Comparison of ENCODE assay signal across 1 cellular context in the genomic region with DNA sequence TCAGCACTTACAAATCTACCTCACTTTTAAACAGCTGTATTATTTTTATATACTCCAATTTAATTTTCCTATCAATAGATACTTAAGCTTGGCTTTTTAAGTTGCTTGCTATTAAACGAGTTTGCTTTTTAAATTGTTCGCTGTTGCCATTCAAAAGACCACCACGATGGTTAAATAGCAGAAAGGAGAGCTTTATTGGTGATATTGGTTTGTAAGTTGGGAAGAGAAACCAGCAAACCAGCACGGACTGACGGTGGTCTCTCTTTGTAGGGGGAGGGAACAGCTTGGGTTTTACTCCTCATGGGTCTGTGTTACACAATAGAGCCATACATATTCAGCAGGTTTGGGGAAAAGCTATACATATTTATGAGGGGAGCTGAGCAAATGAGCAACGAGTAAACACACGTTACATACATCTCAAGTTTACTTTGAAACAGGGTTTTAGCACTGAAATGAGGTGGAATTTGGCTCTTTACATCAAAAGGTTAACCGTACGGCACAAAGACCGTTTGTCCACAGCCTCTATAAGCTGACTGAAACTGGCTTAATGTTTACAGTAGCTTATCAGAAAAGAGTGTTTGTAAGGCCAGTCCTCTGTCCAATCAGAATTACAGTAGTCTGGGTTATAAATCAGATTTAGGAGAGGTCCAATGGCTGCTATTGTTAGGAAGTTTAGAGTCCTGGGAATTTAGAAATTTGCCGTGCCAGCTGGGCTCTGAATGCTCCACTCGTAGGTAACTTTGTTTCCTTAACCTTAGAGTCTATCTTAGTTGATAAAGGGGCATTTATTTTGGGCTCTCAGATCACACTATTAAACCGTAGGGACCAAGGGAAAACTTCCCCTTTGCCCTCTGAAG.
TF ChIP-seq lines count a peak whose summit lies in the region.

No MANE protein-coding gene starts in this region.

TF ChIP-seq in HepG2, 621 proteins besides CTCF, POLR2A, EP300 and RAD21 (continued from another document and continues in another):
- TF ChIP-seq FOXK2 (IDR thresholded peaks at IDR 0.05) (peak; percentile 97), SNAI1 (CRISPR knock-in tag; IDR thresholded peaks at IDR 0.05; ENCODE audit: borderline replicate concordance) (no peak), GATAD2A (CRISPR knock-in tag; IDR thresholded peaks at IDR 0.05) (peak; percentile 96), FOXA1 (IDR thresholded peaks at IDR 0.05) (peak; percentile 98), FOXA1 (CRISPR knock-in tag; IDR thresholded peaks at IDR 0.05) (peak; percentile 100), NR2C2 (CRISPR knock-in tag; IDR thresholded peaks at IDR 0.05; ENCODE audit: borderline replicate concordance) (peak; percentile 85; the same call in 1 of the 2 replicates), ZNF432 (CRISPR knock-in tag; IDR thresholded peaks at IDR 0.05; ENCODE audit: borderline replicate concordance) (no peak), MTF1 (CRISPR knock-in tag; IDR thresholded peaks at IDR 0.05) (no peak), ARID2 (CRISPR knock-in tag; IDR thresholded peaks at IDR 0.05; ENCODE audit: borderline replicate concordance) (no peak), ZKSCAN5 (CRISPR knock-in tag; IDR thresholded peaks at IDR 0.05) (no peak), EEA1 (CRISPR knock-in tag; IDR thresholded peaks at IDR 0.05; ENCODE audit: borderline replicate concordance) (no peak), REL (CRISPR knock-in tag; conservative IDR thresholded peaks at IDR 0.05) (no peak), ZNF274 (CRISPR knock-in tag; IDR thresholded peaks at IDR 0.05) (no peak), GTF2F1 (IDR thresholded peaks at IDR 0.05; ENCODE audit: low read length) (no peak), ZZZ3 (CRISPR knock-in tag; IDR thresholded peaks at IDR 0.05; ENCODE audit: borderline replicate concordance) (no peak), NFYC (CRISPR knock-in tag; IDR thresholded peaks at IDR 0.05) (peak; percentile 79), RXRA (CRISPR knock-in tag; IDR thresholded peaks at IDR 0.05) (no peak; the same call in 1 of the 2 replicates), DR1 (CRISPR knock-in tag; IDR thresholded peaks at IDR 0.05) (no peak; the same call in 1 of the 2 replicates), MAF1 (CRISPR knock-in tag; IDR thresholded peaks at IDR 0.05; ENCODE audit: borderline replicate concordance) (no peak), TBP (CRISPR knock-in tag; IDR thresholded peaks at IDR 0.05) (no peak), ZNF589 (CRISPR knock-in tag; conservative IDR thresholded peaks at IDR 0.05) (peak; percentile 85), KMT2A (CRISPR knock-in tag; IDR thresholded peaks at IDR 0.05) (peak; percentile 84), NR2F2 (IDR thresholded peaks at IDR 0.05; ENCODE audit: borderline replicate concordance, low read depth) (peak; percentile 97), U2AF2 (IDR thresholded peaks at IDR 0.05; ENCODE audit: low read depth, low read length) (no peak), SIX4 (CRISPR knock-in tag; IDR thresholded peaks at IDR 0.05) (peak; percentile 81), DNMT1 (CRISPR knock-in tag; IDR thresholded peaks at IDR 0.05) (no peak), NCOA1 (CRISPR knock-in tag; IDR thresholded peaks at IDR 0.05) (no peak)
- TF ChIP-seq, protein P1, sequence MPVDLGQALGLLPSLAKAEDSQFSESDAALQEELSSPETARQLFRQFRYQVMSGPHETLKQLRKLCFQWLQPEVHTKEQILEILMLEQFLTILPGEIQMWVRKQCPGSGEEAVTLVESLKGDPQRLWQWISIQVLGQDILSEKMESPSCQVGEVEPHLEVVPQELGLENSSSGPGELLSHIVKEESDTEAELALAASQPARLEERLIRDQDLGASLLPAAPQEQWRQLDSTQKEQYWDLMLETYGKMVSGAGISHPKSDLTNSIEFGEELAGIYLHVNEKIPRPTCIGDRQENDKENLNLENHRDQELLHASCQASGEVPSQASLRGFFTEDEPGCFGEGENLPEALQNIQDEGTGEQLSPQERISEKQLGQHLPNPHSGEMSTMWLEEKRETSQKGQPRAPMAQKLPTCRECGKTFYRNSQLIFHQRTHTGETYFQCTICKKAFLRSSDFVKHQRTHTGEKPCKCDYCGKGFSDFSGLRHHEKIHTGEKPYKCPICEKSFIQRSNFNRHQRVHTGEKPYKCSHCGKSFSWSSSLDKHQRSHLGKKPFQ (CRISPR knock-in tag; IDR thresholded peaks at IDR 0.05; ENCODE audit: insufficient replicate concordance), result peak; percentile 64
- TF ChIP-seq, protein P2, sequence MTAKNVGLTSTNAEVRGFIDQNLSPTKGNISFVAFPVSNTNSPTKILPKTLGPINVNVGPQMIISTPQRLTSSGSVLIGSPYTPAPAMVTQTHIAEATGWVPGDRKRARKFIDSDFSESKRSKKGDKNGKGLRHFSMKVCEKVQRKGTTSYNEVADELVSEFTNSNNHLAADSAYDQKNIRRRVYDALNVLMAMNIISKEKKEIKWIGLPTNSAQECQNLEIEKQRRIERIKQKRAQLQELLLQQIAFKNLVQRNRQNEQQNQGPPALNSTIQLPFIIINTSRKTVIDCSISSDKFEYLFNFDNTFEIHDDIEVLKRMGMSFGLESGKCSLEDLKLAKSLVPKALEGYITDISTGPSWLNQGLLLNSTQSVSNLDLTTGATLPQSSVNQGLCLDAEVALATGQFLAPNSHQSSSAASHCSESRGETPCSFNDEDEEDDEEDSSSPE (CRISPR knock-in tag; IDR thresholded peaks at IDR 0.05), result peak; percentile 57
- TF ChIP-seq, protein P3, sequence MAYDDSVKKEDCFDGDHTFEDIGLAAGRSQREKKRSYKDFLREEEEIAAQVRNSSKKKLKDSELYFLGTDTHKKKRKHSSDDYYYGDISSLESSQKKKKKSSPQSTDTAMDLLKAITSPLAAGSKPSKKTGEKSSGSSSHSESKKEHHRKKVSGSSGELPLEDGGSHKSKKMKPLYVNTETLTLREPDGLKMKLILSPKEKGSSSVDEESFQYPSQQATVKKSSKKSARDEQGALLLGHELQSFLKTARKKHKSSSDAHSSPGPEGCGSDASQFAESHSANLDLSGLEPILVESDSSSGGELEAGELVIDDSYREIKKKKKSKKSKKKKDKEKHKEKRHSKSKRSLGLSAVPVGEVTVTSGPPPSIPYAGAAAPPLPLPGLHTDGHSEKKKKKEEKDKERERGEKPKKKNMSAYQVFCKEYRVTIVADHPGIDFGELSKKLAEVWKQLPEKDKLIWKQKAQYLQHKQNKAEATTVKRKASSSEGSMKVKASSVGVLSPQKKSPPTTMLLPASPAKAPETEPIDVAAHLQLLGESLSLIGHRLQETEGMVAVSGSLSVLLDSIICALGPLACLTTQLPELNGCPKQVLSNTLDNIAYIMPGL (CRISPR knock-in tag; IDR thresholded peaks at IDR 0.05; ENCODE audit: borderline replicate concordance in 1 of 2, low read depth in 1 of 2), result peak; percentile 48 to 51; a peak in 2 of 4 replicates
- TF ChIP-seq, protein P4, sequence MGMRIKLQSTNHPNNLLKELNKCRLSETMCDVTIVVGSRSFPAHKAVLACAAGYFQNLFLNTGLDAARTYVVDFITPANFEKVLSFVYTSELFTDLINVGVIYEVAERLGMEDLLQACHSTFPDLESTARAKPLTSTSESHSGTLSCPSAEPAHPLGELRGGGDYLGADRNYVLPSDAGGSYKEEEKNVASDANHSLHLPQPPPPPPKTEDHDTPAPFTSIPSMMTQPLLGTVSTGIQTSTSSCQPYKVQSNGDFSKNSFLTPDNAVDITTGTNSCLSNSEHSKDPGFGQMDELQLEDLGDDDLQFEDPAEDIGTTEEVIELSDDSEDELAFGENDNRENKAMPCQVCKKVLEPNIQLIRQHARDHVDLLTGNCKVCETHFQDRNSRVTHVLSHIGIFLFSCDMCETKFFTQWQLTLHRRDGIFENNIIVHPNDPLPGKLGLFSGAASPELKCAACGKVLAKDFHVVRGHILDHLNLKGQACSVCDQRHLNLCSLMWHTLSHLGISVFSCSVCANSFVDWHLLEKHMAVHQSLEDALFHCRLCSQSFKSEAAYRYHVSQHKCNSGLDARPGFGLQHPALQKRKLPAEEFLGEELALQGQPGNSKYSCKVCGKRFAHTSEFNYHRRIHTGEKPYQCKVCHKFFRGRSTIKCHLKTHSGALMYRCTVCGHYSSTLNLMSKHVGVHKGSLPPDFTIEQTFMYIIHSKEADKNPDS (CRISPR knock-in tag; IDR thresholded peaks at IDR 0.05), result no peak
- TF ChIP-seq, protein P5, sequence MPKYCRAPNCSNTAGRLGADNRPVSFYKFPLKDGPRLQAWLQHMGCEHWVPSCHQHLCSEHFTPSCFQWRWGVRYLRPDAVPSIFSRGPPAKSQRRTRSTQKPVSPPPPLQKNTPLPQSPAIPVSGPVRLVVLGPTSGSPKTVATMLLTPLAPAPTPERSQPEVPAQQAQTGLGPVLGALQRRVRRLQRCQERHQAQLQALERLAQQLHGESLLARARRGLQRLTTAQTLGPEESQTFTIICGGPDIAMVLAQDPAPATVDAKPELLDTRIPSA (CRISPR knock-in tag; IDR thresholded peaks at IDR 0.05; ENCODE audit: borderline replicate concordance), result no peak
- TF ChIP-seq, protein P6, sequence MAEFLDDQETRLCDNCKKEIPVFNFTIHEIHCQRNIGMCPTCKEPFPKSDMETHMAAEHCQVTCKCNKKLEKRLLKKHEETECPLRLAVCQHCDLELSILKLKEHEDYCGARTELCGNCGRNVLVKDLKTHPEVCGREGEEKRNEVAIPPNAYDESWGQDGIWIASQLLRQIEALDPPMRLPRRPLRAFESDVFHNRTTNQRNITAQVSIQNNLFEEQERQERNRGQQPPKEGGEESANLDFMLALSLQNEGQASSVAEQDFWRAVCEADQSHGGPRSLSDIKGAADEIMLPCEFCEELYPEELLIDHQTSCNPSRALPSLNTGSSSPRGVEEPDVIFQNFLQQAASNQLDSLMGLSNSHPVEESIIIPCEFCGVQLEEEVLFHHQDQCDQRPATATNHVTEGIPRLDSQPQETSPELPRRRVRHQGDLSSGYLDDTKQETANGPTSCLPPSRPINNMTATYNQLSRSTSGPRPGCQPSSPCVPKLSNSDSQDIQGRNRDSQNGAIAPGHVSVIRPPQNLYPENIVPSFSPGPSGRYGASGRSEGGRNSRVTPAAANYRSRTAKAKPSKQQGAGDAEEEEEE (CRISPR knock-in tag; IDR thresholded peaks at IDR 0.05; ENCODE audit: borderline replicate concordance), result no peak
- TF ChIP-seq, protein P7, sequence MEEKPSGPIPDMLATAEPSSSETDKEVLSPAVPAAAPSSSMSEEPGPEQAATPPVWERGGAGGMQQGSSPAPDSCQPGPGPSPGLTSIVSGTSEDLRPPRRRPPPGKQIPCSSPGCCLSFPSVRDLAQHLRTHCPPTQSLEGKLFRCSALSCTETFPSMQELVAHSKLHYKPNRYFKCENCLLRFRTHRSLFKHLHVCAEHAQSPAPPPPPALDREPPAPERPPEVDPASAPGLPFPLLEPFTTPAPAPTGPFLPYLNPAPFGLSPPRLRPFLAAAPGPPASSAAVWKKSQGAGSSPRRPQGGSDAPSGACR (CRISPR knock-in tag; IDR thresholded peaks at IDR 0.05), result no peak
- TF ChIP-seq, protein P8, sequence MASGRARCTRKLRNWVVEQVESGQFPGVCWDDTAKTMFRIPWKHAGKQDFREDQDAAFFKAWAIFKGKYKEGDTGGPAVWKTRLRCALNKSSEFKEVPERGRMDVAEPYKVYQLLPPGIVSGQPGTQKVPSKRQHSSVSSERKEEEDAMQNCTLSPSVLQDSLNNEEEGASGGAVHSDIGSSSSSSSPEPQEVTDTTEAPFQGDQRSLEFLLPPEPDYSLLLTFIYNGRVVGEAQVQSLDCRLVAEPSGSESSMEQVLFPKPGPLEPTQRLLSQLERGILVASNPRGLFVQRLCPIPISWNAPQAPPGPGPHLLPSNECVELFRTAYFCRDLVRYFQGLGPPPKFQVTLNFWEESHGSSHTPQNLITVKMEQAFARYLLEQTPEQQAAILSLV (CRISPR knock-in tag; IDR thresholded peaks at IDR 0.05; ENCODE audit: borderline replicate concordance), result no peak
- TF ChIP-seq, protein P9, sequence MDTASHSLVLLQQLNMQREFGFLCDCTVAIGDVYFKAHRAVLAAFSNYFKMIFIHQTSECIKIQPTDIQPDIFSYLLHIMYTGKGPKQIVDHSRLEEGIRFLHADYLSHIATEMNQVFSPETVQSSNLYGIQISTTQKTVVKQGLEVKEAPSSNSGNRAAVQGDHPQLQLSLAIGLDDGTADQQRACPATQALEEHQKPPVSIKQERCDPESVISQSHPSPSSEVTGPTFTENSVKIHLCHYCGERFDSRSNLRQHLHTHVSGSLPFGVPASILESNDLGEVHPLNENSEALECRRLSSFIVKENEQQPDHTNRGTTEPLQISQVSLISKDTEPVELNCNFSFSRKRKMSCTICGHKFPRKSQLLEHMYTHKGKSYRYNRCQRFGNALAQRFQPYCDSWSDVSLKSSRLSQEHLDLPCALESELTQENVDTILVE (CRISPR knock-in tag; IDR thresholded peaks at IDR 0.05), result peak; percentile 92
- TF ChIP-seq, protein P10, sequence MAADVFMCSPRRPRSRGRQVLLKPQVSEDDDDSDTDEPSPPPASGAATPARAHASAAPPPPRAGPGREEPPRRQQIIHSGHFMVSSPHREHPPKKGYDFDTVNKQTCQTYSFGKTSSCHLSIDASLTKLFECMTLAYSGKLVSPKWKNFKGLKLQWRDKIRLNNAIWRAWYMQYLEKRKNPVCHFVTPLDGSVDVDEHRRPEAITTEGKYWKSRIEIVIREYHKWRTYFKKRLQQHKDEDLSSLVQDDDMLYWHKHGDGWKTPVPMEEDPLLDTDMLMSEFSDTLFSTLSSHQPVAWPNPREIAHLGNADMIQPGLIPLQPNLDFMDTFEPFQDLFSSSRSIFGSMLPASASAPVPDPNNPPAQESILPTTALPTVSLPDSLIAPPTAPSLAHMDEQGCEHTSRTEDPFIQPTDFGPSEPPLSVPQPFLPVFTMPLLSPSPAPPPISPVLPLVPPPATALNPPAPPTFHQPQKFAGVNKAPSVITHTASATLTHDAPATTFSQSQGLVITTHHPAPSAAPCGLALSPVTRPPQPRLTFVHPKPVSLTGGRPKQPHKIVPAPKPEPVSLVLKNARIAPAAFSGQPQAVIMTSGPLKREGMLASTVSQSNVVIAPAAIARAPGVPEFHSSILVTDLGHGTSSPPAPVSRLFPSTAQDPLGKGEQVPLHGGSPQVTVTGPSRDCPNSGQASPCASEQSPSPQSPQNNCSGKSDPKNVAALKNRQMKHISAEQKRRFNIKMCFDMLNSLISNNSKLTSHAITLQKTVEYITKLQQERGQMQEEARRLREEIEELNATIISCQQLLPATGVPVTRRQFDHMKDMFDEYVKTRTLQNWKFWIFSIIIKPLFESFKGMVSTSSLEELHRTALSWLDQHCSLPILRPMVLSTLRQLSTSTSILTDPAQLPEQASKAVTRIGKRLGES (CRISPR knock-in tag; IDR thresholded peaks at IDR 0.05; ENCODE audit: borderline replicate concordance), result no peak
- TF ChIP-seq, protein P11, sequence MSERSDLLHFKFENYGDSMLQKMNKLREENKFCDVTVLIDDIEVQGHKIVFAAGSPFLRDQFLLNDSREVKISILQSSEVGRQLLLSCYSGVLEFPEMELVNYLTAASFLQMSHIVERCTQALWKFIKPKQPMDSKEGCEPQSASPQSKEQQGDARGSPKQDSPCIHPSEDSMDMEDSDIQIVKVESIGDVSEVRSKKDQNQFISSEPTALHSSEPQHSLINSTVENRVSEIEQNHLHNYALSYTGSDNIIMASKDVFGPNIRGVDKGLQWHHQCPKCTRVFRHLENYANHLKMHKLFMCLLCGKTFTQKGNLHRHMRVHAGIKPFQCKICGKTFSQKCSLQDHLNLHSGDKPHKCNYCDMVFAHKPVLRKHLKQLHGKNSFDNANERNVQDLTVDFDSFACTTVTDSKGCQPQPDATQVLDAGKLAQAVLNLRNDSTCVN (CRISPR knock-in tag; IDR thresholded peaks at IDR 0.05; ENCODE audit: borderline replicate concordance), result no peak
- TF ChIP-seq, protein P12, sequence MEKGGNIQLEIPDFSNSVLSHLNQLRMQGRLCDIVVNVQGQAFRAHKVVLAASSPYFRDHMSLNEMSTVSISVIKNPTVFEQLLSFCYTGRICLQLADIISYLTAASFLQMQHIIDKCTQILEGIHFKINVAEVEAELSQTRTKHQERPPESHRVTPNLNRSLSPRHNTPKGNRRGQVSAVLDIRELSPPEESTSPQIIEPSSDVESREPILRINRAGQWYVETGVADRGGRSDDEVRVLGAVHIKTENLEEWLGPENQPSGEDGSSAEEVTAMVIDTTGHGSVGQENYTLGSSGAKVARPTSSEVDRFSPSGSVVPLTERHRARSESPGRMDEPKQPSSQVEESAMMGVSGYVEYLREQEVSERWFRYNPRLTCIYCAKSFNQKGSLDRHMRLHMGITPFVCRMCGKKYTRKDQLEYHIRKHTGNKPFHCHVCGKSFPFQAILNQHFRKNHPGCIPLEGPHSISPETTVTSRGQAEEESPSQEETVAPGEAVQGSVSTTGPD (CRISPR knock-in tag; IDR thresholded peaks at IDR 0.05), result peak; percentile 89
